Comparison of ENCODE assay signal across 16 cellular contexts in the genomic region with DNA sequence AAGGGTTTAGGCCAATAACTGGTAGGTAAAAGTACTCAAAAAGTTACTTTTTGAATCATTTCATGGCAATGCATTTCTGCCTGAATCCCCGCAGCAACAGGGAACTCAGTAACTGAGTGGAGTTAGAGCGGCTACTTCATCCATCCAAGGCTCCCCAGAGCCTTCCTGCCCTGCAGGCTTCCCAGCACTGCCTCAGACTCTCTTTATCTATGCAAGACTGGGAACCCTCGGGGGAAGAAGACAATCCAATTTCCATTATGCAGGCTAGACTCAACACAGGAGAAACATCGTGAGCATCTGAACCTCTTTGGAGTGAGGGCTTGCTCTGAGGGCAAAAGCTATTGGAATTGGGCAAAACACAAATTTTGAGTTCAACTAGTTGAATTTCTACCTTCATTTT. TPM values are rescaled to one million over a fixed set of nuclear protein-coding genes. Genes with fewer than 3 reads are reported as not detected.
DNase-seq lines count a peak whose midpoint lies in the region; ATAC-seq and TF ChIP-seq lines count a peak whose summit lies in the region.
"Had no signal": no experiment of that assay in that cellular context is flagged by ENCODE, and none has a peak within 500 bp of the region (broad histone marks: within the 10 kb centered on the region; RNA-seq: fewer than 3 reads in every experiment).

No MANE protein-coding gene starts in this region.

- H3K56ac ChIP-seq in mesendoderm (ENCODE audit: low read length): no peak overlapping the region

- no peak overlapping the region for H4K5ac ChIP-seq in mesendoderm (ENCODE audit: low read length)

- DNase-seq in ELF-1 (ENCODE audit: low read depth, low spot score) (peak; percentile 44), GM23338 (ENCODE audit: low spot score) (no peak), mesendoderm (peak; percentile 58), smooth muscle cell (lab: John Stamatoyannopoulos, UW; ENCODE audit: unreplicated experiment) (no peak), GOT3 (lab: John Stamatoyannopoulos, UW) (no peak)
- DNase-seq: ACHN; BE2C; C1 segment of cervical spinal cord; Caco-2; CD4-positive, alpha-beta T cell; GDM1; H9 had no signal

- H4K20me1 ChIP-seq in GM23338 (replicated peaks; ENCODE audit: insufficient read depth) (no peaks in the 10 kb centered on the region), smooth muscle cell (ENCODE audit: low read depth) (no peaks in the 10 kb centered on the region)

- no peaks in the 10 kb centered on the region for H3K36me3 Mint-ChIP-seq in GM23338 (ENCODE audit: low read depth)
- H3K36me3 Mint-ChIP-seq: IgD-negative memory B cell had no signal

- no peak overlapping the region for H2BK5ac ChIP-seq in mesendoderm (ENCODE audit: low read length)

- no peaks in the 10 kb centered on the region; the same call in 2 of the 3 replicates for H3K9me3 Mint-ChIP-seq in GM23338
- H3K9me3 Mint-ChIP-seq: CD4-positive, alpha-beta T cell; H9; IgD-negative memory B cell had no signal

- peaks cover 11% of the 10 kb centered on the region; the same call in 2 of the 3 replicates for H3K4me1 Mint-ChIP-seq in GM23338

- no CpG with 5 or more reads among the region's 4 CpGs for WGBS in mesendoderm (ENCODE audit: extremely low coverage, insufficient coverage, low lambda C conversion rate)
- WGBS in smooth muscle cell (ENCODE audit: low lambda C conversion rate): 41% methylated on average over 4 of the region's 4 CpGs

- no peaks in the 10 kb centered on the region for H3K79me1 ChIP-seq in mesendoderm (ENCODE audit: low read length)

- no peak overlapping the region for H3K4ac ChIP-seq in mesendoderm (ENCODE audit: low read depth, low read length)

- H3K4me3 ChIP-seq in GM23338 (no peak overlapping the region), mesendoderm (ENCODE audit: low read length) (no peak overlapping the region), smooth muscle cell (no peak overlapping the region)

- no peak overlapping the region for H2AK5ac ChIP-seq in mesendoderm (ENCODE audit: low read length)

- ATAC-seq in GM23338: peak; percentile 57; the same call in 2 of the 3 replicates
- no peak for ATAC-seq in HG02981 (IDR thresholded peaks at IDR 0.05; ENCODE audit: unreplicated experiment)
- ATAC-seq: HepG2 had no signal

- no peaks in the 10 kb centered on the region for H3K9me2 ChIP-seq in GM23338 (ENCODE audit: insufficient read depth)

- H3K4me2 ChIP-seq in GM23338: no peak overlapping the region
- H3K4me2 ChIP-seq in mesendoderm (ENCODE audit: low read length): no peak overlapping the region
- peak overlapping the region; percentile 49 for H3K4me2 ChIP-seq in smooth muscle cell

- H2AFZ ChIP-seq in GM23338 (peak overlapping the region; percentile 70; the same call in 1 of the 2 replicates), smooth muscle cell (ENCODE audit: low read depth) (no peak overlapping the region)

- no peak overlapping the region for H3K18ac ChIP-seq in mesendoderm (ENCODE audit: low read length)

- no peak overlapping the region for H2BK120ac ChIP-seq in mesendoderm (ENCODE audit: low read depth, low read length)

- no peaks in the 10 kb centered on the region for H3K79me2 ChIP-seq in GM23338 (replicated peaks; ENCODE audit: insufficient read depth)
- H3K79me2 ChIP-seq in mesendoderm (ENCODE audit: control insufficient read depth, insufficient read depth, low read length): no peaks in the 10 kb centered on the region
- H3K79me2 ChIP-seq in smooth muscle cell (ENCODE audit: low read depth): no peaks in the 10 kb centered on the region

- no peaks in the 10 kb centered on the region for H3K9me3 ChIP-seq in smooth muscle cell (replicated peaks; ENCODE audit: low read depth)
- H3K9me3 ChIP-seq: BE2C, Caco-2 had no signal

- H3K27me3 ChIP-seq in GM23338 (ENCODE audit: insufficient read depth) (no peaks in the 10 kb centered on the region), mesendoderm (ENCODE audit: insufficient read depth, low read length, poor library complexity) (no peaks in the 10 kb centered on the region), smooth muscle cell (ENCODE audit: low read depth) (no peaks in the 10 kb centered on the region)
- H3K27me3 ChIP-seq: BE2C had no signal

- no peak overlapping the region for H3K27ac Mint-ChIP-seq in GM23338
- H3K27ac Mint-ChIP-seq: CD4-positive, alpha-beta T cell; H9; IgD-negative memory B cell had no signal

- no peaks in the 10 kb centered on the region for H3K36me3 ChIP-seq in GM23338 (ENCODE audit: insufficient read depth)
- no peaks in the 10 kb centered on the region for H3K36me3 ChIP-seq in mesendoderm (ENCODE audit: control insufficient read depth, insufficient read depth, low read length)
- no peaks in the 10 kb centered on the region for H3K36me3 ChIP-seq in smooth muscle cell (ENCODE audit: low read depth)
- H3K36me3 ChIP-seq: BE2C had no signal

- no peak overlapping the region for H3K4me3 Mint-ChIP-seq in GM23338
- H3K4me3 Mint-ChIP-seq: CD4-positive, alpha-beta T cell; H9; IgD-negative memory B cell had no signal

- H3K27me3 Mint-ChIP-seq in GM23338 (ENCODE audit: insufficient read depth, low read depth, poor library complexity): no peaks in the 10 kb centered on the region
- H3K27me3 Mint-ChIP-seq: CD4-positive, alpha-beta T cell; IgD-negative memory B cell had no signal

- no peak overlapping the region for H3K23ac ChIP-seq in mesendoderm (ENCODE audit: low read length)

- H3F3A ChIP-seq in GM23338 (replicated peaks; ENCODE audit: low read depth): no peaks in the 10 kb centered on the region
- peaks cover 6% of the 10 kb centered on the region for H3F3A ChIP-seq in smooth muscle cell (ENCODE audit: low read depth)

- H3K9ac ChIP-seq in mesendoderm (ENCODE audit: low read length) (no peak overlapping the region), smooth muscle cell (ENCODE audit: low read depth) (no peak overlapping the region)

- no peak overlapping the region for H2BK15ac ChIP-seq in mesendoderm (replicated peaks; ENCODE audit: low read depth)

- no peak overlapping the region for H4K8ac ChIP-seq in mesendoderm (ENCODE audit: low read depth, low read length)

- H3K27ac ChIP-seq in GM23338 (ENCODE audit: low read depth): no peak overlapping the region
- no peak overlapping the region for H3K27ac ChIP-seq in mesendoderm (ENCODE audit: low read depth, low read length)
- H3K27ac ChIP-seq in smooth muscle cell (ENCODE audit: low read depth): no peak overlapping the region

- H3K4me1 ChIP-seq in GM23338 (ENCODE audit: insufficient read depth) (no peaks in the 10 kb centered on the region), mesendoderm (ENCODE audit: control insufficient read depth, low read depth, low read length) (peaks cover 3% of the 10 kb centered on the region), smooth muscle cell (ENCODE audit: low read depth) (no peaks in the 10 kb centered on the region)
- H3K4me1 ChIP-seq: BE2C had no signal

- TF ChIP-seq CTCF in GM23338 (conservative IDR thresholded peaks at IDR 0.05; ENCODE audit: low read depth in 2 of 2): no peak
- no peak for TF ChIP-seq CTCF in smooth muscle cell (IDR thresholded peaks at IDR 0.05; ENCODE audit: borderline replicate concordance, insufficient read depth, poor library complexity, severe bottlenecking)

TF ChIP-seq in GM23338, 12 proteins besides CTCF, POLR2A, EP300 and RAD21 (continues in another document):
- no peak for TF ChIP-seq STAT1 (IDR thresholded peaks at IDR 0.05; ENCODE audit: unreplicated experiment)
- TF ChIP-seq, protein P1, sequence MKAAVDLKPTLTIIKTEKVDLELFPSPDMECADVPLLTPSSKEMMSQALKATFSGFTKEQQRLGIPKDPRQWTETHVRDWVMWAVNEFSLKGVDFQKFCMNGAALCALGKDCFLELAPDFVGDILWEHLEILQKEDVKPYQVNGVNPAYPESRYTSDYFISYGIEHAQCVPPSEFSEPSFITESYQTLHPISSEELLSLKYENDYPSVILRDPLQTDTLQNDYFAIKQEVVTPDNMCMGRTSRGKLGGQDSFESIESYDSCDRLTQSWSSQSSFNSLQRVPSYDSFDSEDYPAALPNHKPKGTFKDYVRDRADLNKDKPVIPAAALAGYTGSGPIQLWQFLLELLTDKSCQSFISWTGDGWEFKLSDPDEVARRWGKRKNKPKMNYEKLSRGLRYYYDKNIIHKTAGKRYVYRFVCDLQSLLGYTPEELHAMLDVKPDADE (IDR thresholded peaks at IDR 0.05): no peak

RNA-seq across cellular contexts. Expression of gene ZMYND12, which starts 23.1 kb away (rescaled TPM):
- 0.58 and 0.63 TPM in 2 replicates for total RNA-seq in GM23338 (2014; rRNA removed; shearing (Covaris generic))
- polyA plus RNA-seq in GM23338 (2016; fragmentation: Nextera tagmentation; extraction: Ambion mirVana) (0.16 and 0.90 TPM in 2 replicates), smooth muscle cell (0.46 and 1.5 TPM in 2 replicates)
- polyA plus RNA-seq in mesendoderm (2013, experiment 1 of 2): 0.06 TPM
- 0.06 TPM for polyA plus RNA-seq in mesendoderm (2013, experiment 2 of 2)
- 1.8 and 2.2 TPM in 2 replicates for total RNA-seq in smooth muscle cell
- total RNA-seq: H1 had no signal

RNA-seq across cellular contexts. Expression of gene PPCS, which starts 23.6 kb away (rescaled TPM):
- total RNA-seq in GM23338 (2014; rRNA removed; shearing (Covaris generic)): 35.6 and 38.0 TPM in 2 replicates
- polyA plus RNA-seq in GM23338 (2016; fragmentation: Nextera tagmentation; extraction: Ambion mirVana): 47.6 and 49.1 TPM in 2 replicates
- 24.5 TPM for polyA plus RNA-seq in mesendoderm (2013, experiment 1 of 2)
- polyA plus RNA-seq in mesendoderm (2013, experiment 2 of 2): 24.4 TPM
- 40.8 and 42.6 TPM in 2 replicates for total RNA-seq in smooth muscle cell
- 73.3 and 80.6 TPM in 2 replicates for polyA plus RNA-seq in smooth muscle cell

RNA-seq across cellular contexts. Expression of gene CCDC30, which starts 30.4 kb away (rescaled TPM):
- total RNA-seq in GM23338 (2014; rRNA removed; shearing (Covaris generic)): 0.23 and 0.56 TPM in 2 replicates
- 1.8 and 2.0 TPM in 2 replicates for polyA plus RNA-seq in GM23338 (2016; fragmentation: Nextera tagmentation; extraction: Ambion mirVana)
- polyA plus RNA-seq in mesendoderm (2013, experiment 1 of 2): 1.2 TPM
- 1.5 TPM for polyA plus RNA-seq in mesendoderm (2013, experiment 2 of 2)
- 0.67 and 1.6 TPM in 2 replicates for total RNA-seq in smooth muscle cell
- 1.2 and 1.8 TPM in 2 replicates for polyA plus RNA-seq in smooth muscle cell

RNA-seq across cellular contexts. Expression of gene RIMKLA, which starts 52.1 kb away (rescaled TPM):
- total RNA-seq in GM23338 (2014; rRNA removed; shearing (Covaris generic)): 5.5 and 6.6 TPM in 2 replicates
- polyA plus RNA-seq in GM23338 (2016; fragmentation: Nextera tagmentation; extraction: Ambion mirVana) (2.4 and 4.1 TPM in 2 replicates), smooth muscle cell (0.25 and 0.44 TPM in 2 replicates)
- polyA plus RNA-seq in mesendoderm (2013, experiment 1 of 2): 0.56 TPM
- polyA plus RNA-seq in mesendoderm (2013, experiment 2 of 2): 0.66 TPM
- total RNA-seq in smooth muscle cell: 0.04 and 0.18 TPM in 2 replicates
- polyA plus RNA-seq: IgD-negative memory B cell had no signal

Comparison
In these comparisons a context has a peak if more than half of its experiments do, and no peak if none do; other contexts are left out.
1. DNase-seq: peak in ELF-1 (single experiment) and mesendoderm (single experiment); none in GM23338 (single experiment), smooth muscle cell (single experiment) and GOT3 (single experiment).